Comparison of ENCODE assay signal across 37 cellular contexts in genomic region chr4:143658336-143658735, GRCh38. TPM values are rescaled to one million over a fixed set of nuclear protein-coding genes. Genes with fewer than 3 reads are reported as not detected.
"Had no signal": no experiment of that assay in that cellular context is flagged by ENCODE, and none has a peak within 500 bp of the region (broad histone marks: within the 10 kb centered on the region; RNA-seq: fewer than 3 reads in every experiment).

No MANE protein-coding gene starts in this region.

- DNase-seq: activated effector memory CD4-positive, alpha-beta T cell treated with anti-CD3 and anti-CD28 coated beads, Interleukin-2, amount 50 U/mL, for 16 hours; activated effector memory CD4-positive, alpha-beta T cell treated with Interleukin-2 at 50 U/mL for 16 hours; activated gamma-delta T cell; activated gamma-delta T cell treated with Interleukin-2 at 50 U/mL for 16 hours; activated naive CD4-positive, alpha-beta T cell; activated naive CD4-positive, alpha-beta T cell treated with anti-CD3 and anti-CD28 coated beads for 36 hours; activated naive CD4-positive, alpha-beta T cell treated with anti-CD3 and anti-CD28 coated beads, Interleukin-2, amount 10 ng/mL, durations not matched to agents 7 days and 5 days; activated naive CD4-positive, alpha-beta T cell treated with anti-CD3 and anti-CD28 coated beads, Interleukin-2, amount 50 U/mL, for 16 hours; activated naive CD4-positive, alpha-beta T cell treated with Interleukin-2 at 50 U/mL for 16 hours; activated naive CD8-positive, alpha-beta T cell treated with anti-CD3 and anti-CD28 coated beads for 36 hours; activated naive CD8-positive, alpha-beta T cell treated with anti-CD3 and anti-CD28 coated beads, Interleukin-2, amount 10 ng/mL, durations not matched to agents 7 days and 5 days; activated naive CD8-positive, alpha-beta T cell treated with anti-CD3 and anti-CD28 coated beads, Interleukin-2, amount 50 U/mL, for 24 hours; activated T-cell treated with anti-CD3 and anti-CD28 coated beads, Interleukin-2, amount 50 U/mL, for 1 hour; activated T-cell treated with anti-CD3 and anti-CD28 coated beads, Interleukin-2, amount 50 U/mL, for 24 hours; activated T-cell treated with anti-CD3 and anti-CD28 coated beads, Interleukin-2, amount 50 U/mL, for 4 hours; activated T-cell treated with anti-CD3 and anti-CD28 coated beads, Interleukin-2, amount 50 U/mL, for 48 hours; activated T-cell treated with anti-CD3 and anti-CD28 coated beads, Interleukin-2, amount 50 U/mL, for 72 hours; adrenal gland; amniotic stem cell; amygdala; anterior cingulate cortex; aorta; body of pancreas; brain microvascular endothelial cell; caudate nucleus; central memory CD4-positive, alpha-beta T cell; cerebellar nuclear complex had no signal

- ATAC-seq: activated naive CD4-positive, alpha-beta T cell treated with anti-CD3 and anti-CD28 coated beads, Interleukin-2, amount 50 U/mL, for 72 hours; activated naive CD8-positive, alpha-beta T cell treated with anti-CD3 and anti-CD28 coated beads, Interleukin-2, amount 50 U/mL, for 24 hours; activated T-cell treated with anti-CD3 and anti-CD28 coated beads, Interleukin-2, amount 50 U/mL, for 4 hours; activated T-cell treated with anti-CD3 and anti-CD28 coated beads, Interleukin-2, amount 50 U/mL, for 72 hours; activated T-helper 17 cell treated with anti-CD3 and anti-CD28 coated beads, Interleukin-2, amount 50 U/mL, for 72 hours; body of pancreas had no signal

RNA-seq across cellular contexts. Expression of gene FREM3, which starts 42.1 kb away (rescaled TPM):
- total RNA-seq: activated naive CD4-positive, alpha-beta T cell treated with anti-CD3 and anti-CD28 coated beads for 36 hours; activated naive CD4-positive, alpha-beta T cell treated with anti-CD3 and anti-CD28 coated beads, Interleukin-2, amount 50 U/mL, for 72 hours; activated naive CD8-positive, alpha-beta T cell treated with anti-CD3 and anti-CD28 coated beads for 36 hours; activated naive CD8-positive, alpha-beta T cell treated with anti-CD3 and anti-CD28 coated beads, Interleukin-2, amount 10 ng/mL, durations not matched to agents 7 days and 5 days; activated T-cell treated with anti-CD3 and anti-CD28 coated beads, Interleukin-2, amount 50 U/mL, for 4 hours; activated T-cell treated with anti-CD3 and anti-CD28 coated beads, Interleukin-2, amount 50 U/mL, for 72 hours; activated T-helper 1 cell treated with anti-CD3 and anti-CD28 coated beads, Interleukin-12 subunit alpha, Interleukin-12 subunit beta, Interleukin-2, Interleukin-4 antibody, amounts not matched to agents 30 ng/mL and 10 ng/mL and 1 ng/mL, durations not matched to agents 14 hours and 24 hours and 36 hours; activated T-helper 17 cell treated with anti-CD3 and anti-CD28 coated beads, Interleukin-2, amount 50 U/mL, for 72 hours; activated T-helper 2 cell treated with anti-CD3 and anti-CD28 coated beads, Interferon-gamma antibody, Interleukin-2, Interleukin-4, amounts not matched to agents 10 μg/mL and 5 μg/mL and 100 μg/mL, durations not matched to agents 14 hours and 24 hours and 36 hours; ascending aorta; astrocyte; body of pancreas; bronchial epithelial cell; cardiac muscle cell; cardiac septum; chondrocyte had no signal
